Comparison of ENCODE assay signal across 8 cellular contexts in the genomic region with DNA sequence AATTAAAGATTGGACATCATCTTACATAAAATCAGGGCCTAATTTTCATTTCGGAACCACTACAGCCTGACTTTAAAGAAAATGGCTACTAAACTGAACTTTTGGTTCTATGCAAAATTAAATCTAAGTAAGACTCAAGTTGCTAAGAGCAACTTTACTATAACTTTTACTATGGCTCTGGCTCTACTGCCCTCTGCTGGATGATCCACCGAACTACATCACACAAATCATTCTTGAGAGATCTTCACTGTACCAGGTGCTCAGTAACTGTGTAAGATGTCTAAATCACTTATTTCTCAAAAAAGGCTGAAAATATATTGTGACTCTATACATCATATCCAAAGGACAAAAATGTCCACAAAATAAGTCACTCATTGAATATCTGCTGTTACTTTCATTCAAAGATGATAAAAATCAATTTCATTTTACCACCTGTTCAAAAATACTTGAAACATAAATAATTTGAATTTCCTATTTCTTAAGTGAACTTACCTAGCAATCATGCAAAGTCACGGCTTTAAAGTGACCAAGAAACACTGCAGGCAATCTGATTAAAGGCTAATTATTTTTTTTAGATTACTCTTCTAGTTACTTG. TPM values are rescaled to one million over a fixed set of nuclear protein-coding genes. Genes with fewer than 3 reads are reported as not detected.
DNase-seq lines count a peak whose midpoint lies in the region; ATAC-seq and TF ChIP-seq lines count a peak whose summit lies in the region.

No MANE protein-coding gene starts in this region.

- POLR2A ChIA-PET in CD4-positive, alpha-beta T cell (lab: Charles Lee): no interaction called here

- peaks cover 4% of the 10 kb centered on the region for H3K4me1 Mint-ChIP-seq in CD4-positive, alpha-beta T cell (ENCODE audit: low read depth)
- H3K4me1 Mint-ChIP-seq in activated T-helper 17 cell treated with anti-CD3 and anti-CD28 coated beads, Interleukin-2, amount 50 U/mL, for 72 hours: no peaks in the 10 kb centered on the region

- intact Hi-C loops in CD4-positive, alpha-beta T cell (cut with DNase I, micrococcal nuclease): loop anchor here (1.0 to 5.0 kb wide), 2 partner anchors 148 to 309 kb away; partner anchors contain the start of genes ITGA1 (in 1 of the 2) and PELO (in 1 of the 2)
- intact Hi-C loops in ovary (cut with DNase I): loop anchor here in 3 of 4 donors (5.0 to 10.0 kb wide), 2 partner anchors 144 to 151 kb away; no protein-coding TSS in a partner anchor

- H3K36me3 ChIP-seq in ovary: no peaks in the 10 kb centered on the region

- peak; percentile 97 for ATAC-seq in CD4-positive, alpha-beta T cell (ENCODE audit: poor library complexity)
- ATAC-seq in GM19328 (IDR thresholded peaks at IDR 0.05; ENCODE audit: unreplicated experiment): peak; percentile 65
- ATAC-seq in HG03565 (IDR thresholded peaks at IDR 0.05; ENCODE audit: unreplicated experiment): peak; percentile 72
- peak; percentile 60 for ATAC-seq in activated T-helper 17 cell treated with anti-CD3 and anti-CD28 coated beads, Interleukin-2, amount 50 U/mL, for 72 hours (replicated peaks)

- peak; percentile 41 to 69 (median 60) for DNase-seq in CD4-positive, alpha-beta T cell
- DNase-seq in RKO (ENCODE audit: low spot score): peak; percentile 67
- peak; percentile 77 for DNase-seq in fibroblast of villous mesenchyme (ENCODE audit: low read depth)
- DNase-seq in ovary: peak in 4 of 5 donors; percentile 39 to 76 (median 51)
- peak; percentile 75 for DNase-seq in ureter (ENCODE audit: low spot score)

- H3K27me3 ChIP-seq in CD4-positive, alpha-beta T cell (ENCODE audit: control insufficient read depth, insufficient read depth, low read length): no peaks in the 10 kb centered on the region
- no peaks in the 10 kb centered on the region for H3K27me3 ChIP-seq in ovary

- no peaks in the 10 kb centered on the region for H3K9me3 ChIP-seq in CD4-positive, alpha-beta T cell (ENCODE audit: control insufficient read depth, low read length)
- H3K9me3 ChIP-seq in ovary: no peaks in the 10 kb centered on the region

- no peaks in the 10 kb centered on the region for H3K9me3 Mint-ChIP-seq in CD4-positive, alpha-beta T cell
- no peaks in the 10 kb centered on the region for H3K9me3 Mint-ChIP-seq in activated T-helper 17 cell treated with anti-CD3 and anti-CD28 coated beads, Interleukin-2, amount 50 U/mL, for 72 hours

- H3K36me3 Mint-ChIP-seq in CD4-positive, alpha-beta T cell (ENCODE audit: low read depth): peaks cover 47% of the 10 kb centered on the region
- H3K36me3 Mint-ChIP-seq in activated T-helper 17 cell treated with anti-CD3 and anti-CD28 coated beads, Interleukin-2, amount 50 U/mL, for 72 hours (ENCODE audit: low read depth): peaks cover 45% of the 10 kb centered on the region

- H3K4me3 Mint-ChIP-seq in CD4-positive, alpha-beta T cell: no peak overlapping the region
- no peak overlapping the region for H3K4me3 Mint-ChIP-seq in activated T-helper 17 cell treated with anti-CD3 and anti-CD28 coated beads, Interleukin-2, amount 50 U/mL, for 72 hours

- TF ChIP-seq EP300 in ovary (IDR thresholded peaks at IDR 0.05): no peak

- H3K27ac ChIP-seq in CD4-positive, alpha-beta T cell (ENCODE audit: low read depth, low read length): no peak overlapping the region
- H3K27ac ChIP-seq in ovary: no peak overlapping the region

- no peak for TF ChIP-seq POLR2A in ovary (IDR thresholded peaks at IDR 0.05)

- H3K4me3 ChIP-seq in fibroblast of villous mesenchyme (ENCODE audit: low read depth, low read length): no peak overlapping the region
- H3K4me3 ChIP-seq in ovary: no peak overlapping the region

- WGBS in ovary, 3 donors: 6 to 13% (median 13%) methylated on average over 3 of the region's 3 CpGs

- CTCF ChIA-PET in CD4-positive, alpha-beta T cell (lab: Charles Lee): interaction anchor here (0.6 to 4.1 kb wide), 3 partner anchors 61 to 147 kb away, joined by 3 to 35 read pairs (median 3); no protein-coding TSS in a partner anchor

- peak; percentile 92 for TF ChIP-seq CTCF in CD4-positive, alpha-beta T cell (IDR thresholded peaks at IDR 0.05)
- TF ChIP-seq CTCF in fibroblast of villous mesenchyme (IDR thresholded peaks at IDR 0.05; ENCODE audit: insufficient read depth, low read depth, low read length) (peak; percentile 80), ovary (IDR thresholded peaks at IDR 0.05) (peak; percentile 35 to 80 (median 74))

- no peaks in the 10 kb centered on the region for H3K4me1 ChIP-seq in ovary (ENCODE audit: insufficient read depth)

- no peaks in the 10 kb centered on the region for H3K27me3 Mint-ChIP-seq in CD4-positive, alpha-beta T cell
- H3K27me3 Mint-ChIP-seq in activated T-helper 17 cell treated with anti-CD3 and anti-CD28 coated beads, Interleukin-2, amount 50 U/mL, for 72 hours: no peaks in the 10 kb centered on the region

- H3K27ac Mint-ChIP-seq in CD4-positive, alpha-beta T cell: peak overlapping the region; percentile 10
- no peak overlapping the region for H3K27ac Mint-ChIP-seq in activated T-helper 17 cell treated with anti-CD3 and anti-CD28 coated beads, Interleukin-2, amount 50 U/mL, for 72 hours

RNA-seq across cellular contexts. Expression of gene MOCS2, which starts 13.5 kb away (rescaled TPM):
- total RNA-seq in CD4-positive, alpha-beta T cell: 10 to 100 TPM; 19.5 to 20.4 TPM
- 10 to 100 TPM; 17.0 to 27.6 TPM for total RNA-seq in activated T-helper 17 cell treated with anti-CD3 and anti-CD28 coated beads, Interleukin-2, amount 50 U/mL, for 72 hours
- 47.7 and 60.9 TPM in 2 replicates for total RNA-seq in fibroblast of villous mesenchyme
- 10 to 100 TPM; 32.9 to 45.5 (median 39.6) TPM for total RNA-seq in ovary
- 10 to 100 TPM; 41.7 to 72.2 TPM for polyA plus RNA-seq in ovary
- 26.9 TPM for total RNA-seq in ureter
